Comparison of ENCODE assay signal across 9 cellular contexts in the genomic region with DNA sequence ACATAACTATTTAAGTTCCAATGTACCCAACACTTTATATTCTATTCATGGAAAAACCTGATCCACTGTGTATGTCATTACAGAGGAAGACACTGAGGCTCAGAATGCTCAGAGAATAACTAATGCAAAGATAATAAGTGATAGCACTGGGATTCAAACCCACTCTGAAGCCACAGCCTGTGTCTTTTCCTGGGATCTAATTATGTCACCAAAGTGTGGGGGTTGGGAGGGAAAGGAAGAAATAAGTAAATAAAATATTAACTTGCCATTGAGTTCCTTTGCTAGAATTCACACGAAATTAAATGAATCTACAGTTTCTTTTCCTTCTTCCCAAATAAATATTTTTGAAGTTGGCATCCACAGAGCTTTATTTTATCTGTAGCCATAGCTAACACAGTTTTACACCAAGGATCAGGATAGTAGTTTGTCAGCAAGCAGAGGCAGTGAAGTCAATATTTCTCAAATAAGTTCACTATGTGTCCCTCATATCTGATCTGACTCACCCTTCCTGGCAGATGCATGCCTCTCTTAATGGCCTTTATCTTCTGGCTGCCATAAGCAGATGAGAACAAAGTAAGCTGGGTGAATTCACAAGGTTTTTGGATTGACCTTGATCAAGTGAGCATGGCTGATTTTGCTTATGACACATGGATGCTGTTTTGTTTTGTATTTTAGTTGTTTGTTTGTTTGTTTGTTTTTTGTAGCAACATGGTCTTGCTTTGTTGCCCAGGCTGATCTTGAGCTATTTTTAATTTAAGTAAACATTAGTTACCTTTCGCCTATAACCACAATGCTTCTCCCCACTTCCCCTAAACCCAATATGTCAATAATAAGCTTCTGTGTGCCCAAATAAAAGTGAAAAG. TPM values are rescaled to one million over a fixed set of nuclear protein-coding genes. Genes with fewer than 3 reads are reported as not detected.
DNase-seq lines count a peak whose midpoint lies in the region; ATAC-seq and TF ChIP-seq lines count a peak whose summit lies in the region.
"Had no signal": no experiment of that assay in that cellular context is flagged by ENCODE, and none has a peak within 500 bp of the region (broad histone marks: within the 10 kb centered on the region; RNA-seq: fewer than 3 reads in every experiment).

No MANE protein-coding gene starts in this region.

- peak; percentile 45 for ATAC-seq in GM21529 (IDR thresholded peaks at IDR 0.05; ENCODE audit: unreplicated experiment)

- 26 to 49% (median 30%) methylated on average over 2 of the region's 2 CpGs for WGBS in stomach, 5 donors

- H3K4me1 ChIP-seq in SJCRH30: no peaks in the 10 kb centered on the region
- peaks cover 10 to 15% (median 11%) of the 10 kb centered on the region in 4 donors for H3K4me1 ChIP-seq in stomach

- DNase-seq in DMS53 treated with DMSO at 0.1 percent for 48 hours (lab: John Stamatoyannopoulos, UW; ENCODE audit: unreplicated experiment) (peak; percentile 96), HuH-7.5 (ENCODE audit: low spot score) (peak; percentile 55), fibroblast of pulmonary artery (ENCODE audit: low read depth) (peak; percentile 21), SJCRH30 (no peak), stomach (no peak), iPS-NIHi11 (ENCODE audit: low spot score) (no peak)
- no peak for DNase-seq in activated naive CD4-positive, alpha-beta T cell (lab: John Stamatoyannopoulos, UW)

- H3K36me3 ChIP-seq in SJCRH30: no peaks in the 10 kb centered on the region
- no peaks in the 10 kb centered on the region for H3K36me3 ChIP-seq in stomach
- H3K36me3 ChIP-seq: cardiac muscle cell had no signal

- TF ChIP-seq POLR2A in stomach (IDR thresholded peaks at IDR 0.05): no peak

- no peak for TF ChIP-seq CTCF in fibroblast of pulmonary artery (IDR thresholded peaks at IDR 0.05; ENCODE audit: low read length, missing control alignments)
- no peak for TF ChIP-seq CTCF in stomach (IDR thresholded peaks at IDR 0.05)

- H3K27ac ChIP-seq in SJCRH30 (no peak overlapping the region), stomach (peak overlapping the region in 2 of 5 donors; percentile 2 to 49)
- H3K27ac ChIP-seq: cardiac muscle cell had no signal

- intact Hi-C loops in stomach (cut with DNase I; ENCODE audit: low total_unique reads): no loop called here

- H3K9me3 ChIP-seq in SJCRH30 (replicated peaks) (no peaks in the 10 kb centered on the region; the same call in 1 of the 2 replicates), stomach (peaks cover 0 to 11% (median 4%) of the 10 kb centered on the region in 4 donors)

- no peak overlapping the region for H3K4me3 ChIP-seq in fibroblast of pulmonary artery (replicated peaks; ENCODE audit: low read depth, low read length)
- no peak overlapping the region for H3K4me3 ChIP-seq in SJCRH30
- H3K4me3 ChIP-seq in stomach: no peak overlapping the region
- H3K4me3 ChIP-seq: cardiac muscle cell had no signal

- H3K27me3 ChIP-seq in SJCRH30: no peaks in the 10 kb centered on the region
- peaks cover 0 to 9% (median 0%) of the 10 kb centered on the region in 3 donors for H3K27me3 ChIP-seq in stomach

- TF ChIP-seq EP300 in stomach (IDR thresholded peaks at IDR 0.05): no peak

RNA-seq across cellular contexts. Expression of gene RAPGEF5, which starts 6.3 kb away (rescaled TPM):
- 0.03 and 0.14 TPM in 2 replicates for total RNA-seq in SJCRH30 (2014; rRNA removed; shearing (Covaris generic))
- 100 to 1,000 TPM in 1 of 5 donors, 10 to 100 TPM in 3, 1 to 10 TPM in 1; 3.6 to 190 (median 29.8) TPM for total RNA-seq in stomach
- 1 to 10 TPM; 1.5 to 8.6 (median 3.6) TPM for polyA plus RNA-seq in stomach
- polyA plus RNA-seq: cardiac muscle cell had no signal

Comparison
In these comparisons a context has a peak if more than half of its experiments do, and no peak if none do; other contexts are left out.
1. DNase-seq: peak in DMS53 treated with DMSO at 0.1 percent for 48 hours (single experiment), HuH-7.5 (single experiment) and fibroblast of pulmonary artery (single experiment); none in SJCRH30 (0 of 2), stomach (single experiment), iPS-NIHi11 (single experiment) and activated naive CD4-positive, alpha-beta T cell (0 of 4).